Comparison of ENCODE assay signal across 25 cellular contexts in the genomic region with DNA sequence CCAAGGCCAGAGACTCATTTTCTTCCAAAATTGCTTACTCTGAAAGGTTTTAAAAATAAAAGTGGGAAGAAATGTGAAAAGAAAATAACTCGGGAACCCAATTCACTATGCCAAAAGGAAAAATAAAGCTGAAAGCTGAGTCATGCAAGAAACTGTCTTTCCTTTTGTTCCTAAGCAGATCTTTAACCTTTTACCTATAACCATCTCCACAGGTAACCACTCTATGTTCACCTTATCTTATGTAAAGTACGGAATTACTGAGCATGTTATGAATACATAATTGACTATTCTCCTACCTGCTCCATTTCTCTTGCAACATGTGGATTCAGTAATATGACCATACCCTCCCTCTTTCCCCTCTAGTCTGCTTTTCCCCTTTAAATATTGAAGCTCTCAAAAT.
"Had no signal": no experiment of that assay in that cellular context is flagged by ENCODE, and none has a peak within 500 bp of the region (broad histone marks: within the 10 kb centered on the region; RNA-seq: fewer than 3 reads in every experiment).

No MANE protein-coding gene starts in this region.

- H3K27ac Mint-ChIP-seq: endodermal cell; natural killer cell; stimulated activated memory B cell treated with anti-CD40 and anti-IgM and Interleukin-4, amounts not matched to agents 10 μg/mL and 1 μg/mL and 100 μg/mL, for 72 hours had no signal

- DNase-seq: cortex of kidney; endodermal cell; foreskin fibroblast; gastrocnemius medialis; head of caudate nucleus; kidney glomerular epithelial cell; left ventricle myocardium superior; lower lobe of right lung; natural killer cell; occipital lobe; posterior cingulate gyrus; psoas muscle; right cardiac atrium; sigmoid colon; spleen; stimulated activated CD4-positive, alpha-beta T cell treated with anti-CD3 and anti-CD28 coated beads, Interleukin-4, amount 100 ng/mL, for 4 hours; stimulated activated naive CD8-positive, alpha-beta T cell treated with anti-CD3 and anti-CD28 coated beads, Interleukin-15, Interleukin-2, amounts not matched to agents 100 U/mL and 50 U/mL, for 24 hours; substantia nigra; upper lobe of right lung had no signal

- H3K9me3 Mint-ChIP-seq: natural killer cell; stimulated activated memory B cell treated with anti-CD40 and anti-IgM and Interleukin-4, amounts not matched to agents 10 μg/mL and 1 μg/mL and 100 μg/mL, for 72 hours had no signal

- H3K4me1 Mint-ChIP-seq: natural killer cell; stimulated activated memory B cell treated with anti-CD40 and anti-IgM and Interleukin-4, amounts not matched to agents 10 μg/mL and 1 μg/mL and 100 μg/mL, for 72 hours had no signal

- H3K27me3 ChIP-seq: gastrocnemius medialis, ovary, sigmoid colon, tibial nerve, upper lobe of right lung had no signal

- H3K36me3 Mint-ChIP-seq: natural killer cell; stimulated activated memory B cell treated with anti-CD40 and anti-IgM and Interleukin-4, amounts not matched to agents 10 μg/mL and 1 μg/mL and 100 μg/mL, for 72 hours had no signal

- H3K4me3 Mint-ChIP-seq: endodermal cell; natural killer cell; stimulated activated memory B cell treated with anti-CD40 and anti-IgM and Interleukin-4, amounts not matched to agents 10 μg/mL and 1 μg/mL and 100 μg/mL, for 72 hours had no signal

- H3K4me3 ChIP-seq: gastrocnemius medialis, lower lobe of right lung, ovary, psoas muscle, sigmoid colon, spleen, thoracic aorta, tibial nerve, upper lobe of right lung had no signal

- H3K9me3 ChIP-seq: gastrocnemius medialis, lower lobe of right lung, ovary, psoas muscle, sigmoid colon, spleen, thoracic aorta, tibial nerve, upper lobe of right lung had no signal

- H3K36me3 ChIP-seq: gastrocnemius medialis, lower lobe of right lung, ovary, sigmoid colon, spleen, thoracic aorta, tibial nerve, upper lobe of right lung had no signal

- H3K4me1 ChIP-seq: gastrocnemius medialis, lower lobe of right lung, psoas muscle, spleen, upper lobe of right lung had no signal

- H3K27ac ChIP-seq: epithelial cell of prostate, gastrocnemius medialis, lower lobe of right lung, psoas muscle, sigmoid colon, spleen, thoracic aorta, upper lobe of right lung had no signal

- ATAC-seq: esophagus mucosa; gastrocnemius medialis; left ventricle myocardium superior; lower lobe of right lung; natural killer cell; psoas muscle; right cardiac atrium; stimulated activated memory B cell treated with anti-CD40 and anti-IgM and Interleukin-4, amounts not matched to agents 10 μg/mL and 1 μg/mL and 100 μg/mL, for 72 hours; stimulated activated naive CD8-positive, alpha-beta T cell treated with anti-CD3 and anti-CD28 coated beads, Interleukin-15, Interleukin-2, amounts not matched to agents 100 U/mL and 50 U/mL, for 24 hours; upper lobe of right lung had no signal
